25 cellular contexts compared by ENCODE assay signal in genomic region chr7:87127019-87127418, GRCh38. TPM values are rescaled to one million over a fixed set of nuclear protein-coding genes. Genes with fewer than 3 reads are reported as not detected.
DNase-seq lines count a peak whose midpoint lies in the region; ATAC-seq and TF ChIP-seq lines count a peak whose summit lies in the region.
"Had no signal": no experiment of that assay in that cellular context is flagged by ENCODE, and none has a peak within 500 bp of the region (broad histone marks: within the 10 kb centered on the region; RNA-seq: fewer than 3 reads in every experiment).

No MANE protein-coding gene starts in this region.

- intact Hi-C loops in naive thymus-derived CD4-positive, alpha-beta T cell (cut with micrococcal nuclease), result no loop called here

- H3K27ac ChIP-seq in naive thymus-derived CD4-positive, alpha-beta T cell (ENCODE audit: low read depth, low read length), result no peak overlapping the region
- H3K27ac ChIP-seq: cardiac muscle cell, coronary artery, lower lobe of right lung, thyroid gland had no signal

- POLR2A ChIA-PET in naive thymus-derived CD4-positive, alpha-beta T cell (lab: Charles Lee), result no interaction called here

- H3K36me3 ChIP-seq in naive thymus-derived CD4-positive, alpha-beta T cell (ENCODE audit: control insufficient read depth in 2 of 3, insufficient read depth in 3 of 3, low read length in 3 of 3), result no peaks in the 10 kb centered on the region
- H3K36me3 ChIP-seq: cardiac muscle cell, lower lobe of right lung, thyroid gland had no signal

- H3K4me3 ChIP-seq in GM12864 (ENCODE audit: low read depth, low read length), result no peak overlapping the region
- H3K4me3 ChIP-seq in naive thymus-derived CD4-positive, alpha-beta T cell (ENCODE audit: low read length), result no peak overlapping the region
- H3K4me3 ChIP-seq: cardiac muscle cell, coronary artery, lower lobe of right lung, mucosa of descending colon, thyroid gland had no signal

- DNase-seq in GM12864 (ENCODE audit: low read depth) (peak; percentile 47), DMS114 treated with DMSO at 0.1 percent for 48 hours (lab: John Stamatoyannopoulos, UW; ENCODE audit: unreplicated experiment) (no peak)
- no peak for DNase-seq in naive thymus-derived CD4-positive, alpha-beta T cell
- no peak for DNase-seq in activated CD4-positive, alpha-beta T cell treated with anti-CD3 and anti-CD28 coated beads for 48 hours
- DNase-seq: activated effector memory CD4-positive, alpha-beta T cell treated with anti-CD3 and anti-CD28 coated beads, Interleukin-2, amount 50 U/mL, for 16 hours; activated naive CD8-positive, alpha-beta T cell treated with anti-CD3 and anti-CD28 coated beads for 36 hours; activated T-cell treated with anti-CD3 and anti-CD28 coated beads, Interleukin-2, amount 50 U/mL, for 1 hour; aorta; CD4-positive, CD25-positive, alpha-beta regulatory T cell; EL; lower lobe of right lung; mucosa of descending colon; NCI-H510A; nephron progenitor cell; Right ventricle myocardium superior; thyroid gland had no signal

- H3K27ac Mint-ChIP-seq in naive thymus-derived CD4-positive, alpha-beta T cell, result no peak overlapping the region
- H3K27ac Mint-ChIP-seq: activated naive CD8-positive, alpha-beta T cell treated with anti-CD3 and anti-CD28 coated beads for 36 hours; CD4-positive, CD25-positive, alpha-beta regulatory T cell; nephron progenitor cell; stimulated activated naive CD8-positive, alpha-beta T cell treated with anti-CD3 and anti-CD28 coated beads, Interleukin-15, Interleukin-2, amounts not matched to agents 100 ng/mL and 50 ng/mL, for 24 hours; T-helper 2 cell treated with Interferon-gamma antibody and Interleukin-4, amounts not matched to agents 5 μg/mL and 100 μg/mL, for 36 hours had no signal

- peaks cover 0 to 4% (median 0%) of the 10 kb centered on the region in 5 donors for H3K27me3 Mint-ChIP-seq in naive thymus-derived CD4-positive, alpha-beta T cell
- H3K27me3 Mint-ChIP-seq: activated naive CD8-positive, alpha-beta T cell treated with anti-CD3 and anti-CD28 coated beads for 36 hours; stimulated activated naive CD8-positive, alpha-beta T cell treated with anti-CD3 and anti-CD28 coated beads, Interleukin-15, Interleukin-2, amounts not matched to agents 100 ng/mL and 50 ng/mL, for 24 hours had no signal

- H3K9me3 ChIP-seq in naive thymus-derived CD4-positive, alpha-beta T cell (ENCODE audit: control insufficient read depth in 2 of 3, low read length in 3 of 3), result no peaks in the 10 kb centered on the region
- H3K9me3 ChIP-seq: lower lobe of right lung, mucosa of descending colon, thyroid gland had no signal

- H3K4me3 Mint-ChIP-seq in naive thymus-derived CD4-positive, alpha-beta T cell, result no peak overlapping the region
- H3K4me3 Mint-ChIP-seq: activated naive CD8-positive, alpha-beta T cell treated with anti-CD3 and anti-CD28 coated beads for 36 hours; CD4-positive, CD25-positive, alpha-beta regulatory T cell; nephron progenitor cell; stimulated activated naive CD8-positive, alpha-beta T cell treated with anti-CD3 and anti-CD28 coated beads, Interleukin-15, Interleukin-2, amounts not matched to agents 100 ng/mL and 50 ng/mL, for 24 hours; T-helper 2 cell treated with Interferon-gamma antibody and Interleukin-4, amounts not matched to agents 5 μg/mL and 100 μg/mL, for 36 hours had no signal

- H3K4me1 ChIP-seq in naive thymus-derived CD4-positive, alpha-beta T cell (ENCODE audit: control insufficient read depth in 2 of 2, insufficient read depth in 2 of 2, low read length in 2 of 2), result no peaks in the 10 kb centered on the region
- H3K4me1 ChIP-seq: lower lobe of right lung, thyroid gland had no signal

- no peak for TF ChIP-seq CTCF in GM12864 (IDR thresholded peaks at IDR 0.05; ENCODE audit: low read depth, low read length, missing control alignments)

- ATAC-seq in GM19328 (IDR thresholded peaks at IDR 0.05; ENCODE audit: unreplicated experiment) (peak; percentile 34), HG02884 (IDR thresholded peaks at IDR 0.05; ENCODE audit: unreplicated experiment) (peak; percentile 20), HG03469 (IDR thresholded peaks at IDR 0.05; ENCODE audit: unreplicated experiment) (peak; percentile 25), esophagus mucosa (no peak)
- no peak for ATAC-seq in naive thymus-derived CD4-positive, alpha-beta T cell
- ATAC-seq: HCT116, lower lobe of right lung, mucosa of descending colon had no signal

- no peaks in the 10 kb centered on the region for H3K9me3 Mint-ChIP-seq in naive thymus-derived CD4-positive, alpha-beta T cell
- H3K9me3 Mint-ChIP-seq: activated naive CD8-positive, alpha-beta T cell treated with anti-CD3 and anti-CD28 coated beads for 36 hours; nephron progenitor cell; stimulated activated naive CD8-positive, alpha-beta T cell treated with anti-CD3 and anti-CD28 coated beads, Interleukin-15, Interleukin-2, amounts not matched to agents 100 ng/mL and 50 ng/mL, for 24 hours; T-helper 2 cell treated with Interferon-gamma antibody and Interleukin-4, amounts not matched to agents 5 μg/mL and 100 μg/mL, for 36 hours had no signal

- no peaks in the 10 kb centered on the region for H3K27me3 ChIP-seq in naive thymus-derived CD4-positive, alpha-beta T cell (ENCODE audit: control insufficient read depth in 2 of 2, insufficient read depth in 2 of 2, low read length in 2 of 2)
- H3K27me3 ChIP-seq: thyroid gland had no signal

- CTCF ChIA-PET in naive thymus-derived CD4-positive, alpha-beta T cell (lab: Charles Lee), result no interaction called here

- no peaks in the 10 kb centered on the region for H3K36me3 Mint-ChIP-seq in naive thymus-derived CD4-positive, alpha-beta T cell
- H3K36me3 Mint-ChIP-seq: activated naive CD8-positive, alpha-beta T cell treated with anti-CD3 and anti-CD28 coated beads for 36 hours; CD4-positive, CD25-positive, alpha-beta regulatory T cell had no signal

- no peaks in the 10 kb centered on the region for H3K4me1 Mint-ChIP-seq in naive thymus-derived CD4-positive, alpha-beta T cell
- H3K4me1 Mint-ChIP-seq: activated naive CD8-positive, alpha-beta T cell treated with anti-CD3 and anti-CD28 coated beads for 36 hours; CD4-positive, CD25-positive, alpha-beta regulatory T cell had no signal

RNA-seq across cellular contexts. Expression of gene DMTF1, which starts 25.2 kb away (rescaled TPM):
- 100 to 1,000 TPM; 118 to 159 (median 131) TPM for total RNA-seq in naive thymus-derived CD4-positive, alpha-beta T cell
- 10 to 100 TPM; 33.9 to 36.2 TPM for polyA plus RNA-seq in naive thymus-derived CD4-positive, alpha-beta T cell
- total RNA-seq in esophagus mucosa, result 26.3 TPM

Comparison
In these comparisons a context has a peak if more than half of its experiments do, and no peak if none do; other contexts are left out.
1. ATAC-seq: peak in GM19328 (single experiment), HG02884 (single experiment) and HG03469 (single experiment); none in naive thymus-derived CD4-positive, alpha-beta T cell (single experiment) and esophagus mucosa (single experiment).